18 cellular contexts compared by ENCODE assay signal in genomic region chr3:172537521-172538158, GRCh38. TPM values are rescaled to one million over a fixed set of nuclear protein-coding genes. Genes with fewer than 3 reads are reported as not detected.
DNase-seq lines count a peak whose midpoint lies in the region; ATAC-seq and TF ChIP-seq lines count a peak whose summit lies in the region.
"Had no signal": no experiment of that assay in that cellular context is flagged by ENCODE, and none has a peak within 500 bp of the region (broad histone marks: within the 10 kb centered on the region; RNA-seq: fewer than 3 reads in every experiment).

No MANE protein-coding gene starts in this region.

- H3K27ac ChIP-seq in C4-2B = peak overlapping the region; percentile 88
- no peak overlapping the region for H3K27ac ChIP-seq in GM23338 (ENCODE audit: low read depth)
- H3K27ac ChIP-seq: gastrocnemius medialis had no signal

- no peaks in the 10 kb centered on the region; the same call in 1 of the 2 replicates for H3K9me2 ChIP-seq in GM23338 (ENCODE audit: insufficient read depth)

- no peak overlapping the region for H3K4me2 ChIP-seq in GM23338

- DNase-seq in GM23338 (ENCODE audit: low spot score) = no peak
- no peak for DNase-seq in activated naive CD8-positive, alpha-beta T cell treated with anti-CD3 and anti-CD28 coated beads for 36 hours
- DNase-seq in naive B cell = no peak
- no peak for DNase-seq in pons (ENCODE audit: low spot score)
- DNase-seq in NCI-H748 treated with DMSO at 0.1 percent for 48 hours (lab: John Stamatoyannopoulos, UW) = no peak
- no peak for DNase-seq in NCI-H2029 treated with DMSO at 0.1 percent for 48 hours (lab: John Stamatoyannopoulos, UW)
- no peak for DNase-seq in iPS-NIHi7 (ENCODE audit: extremely low spot score)
- DNase-seq: DMS79, endodermal cell, gastrocnemius medialis, HCEC 1CT, mesendoderm, NCI-H1417 treated with DMSO at 0.1 percent for 48 hours, substantia nigra had no signal

- ATAC-seq in GM23338 (no peak), naive B cell (ENCODE audit: low read depth in 2 of 2) (no peak)
- ATAC-seq: gastrocnemius medialis, SK-N-SH treated with all-trans-retinoic acid at 6 μM for 48 hours had no signal

- H3K4me3 ChIP-seq in GM23338 = no peak overlapping the region
- H3K4me3 ChIP-seq: gastrocnemius medialis had no signal

- H3K4me1 Mint-ChIP-seq in GM23338 (peaks cover 12% of the 10 kb centered on the region; the same call in 2 of the 3 replicates), naive B cell (peaks cover 13 to 18% (median 15%) of the 10 kb centered on the region in 3 donors)
- H3K4me1 Mint-ChIP-seq in activated naive CD8-positive, alpha-beta T cell treated with anti-CD3 and anti-CD28 coated beads for 36 hours = peaks cover 31% of the 10 kb centered on the region

- H2AFZ ChIP-seq in GM23338 = peak overlapping the region; percentile 10; the same call in 1 of the 2 replicates

- no peaks in the 10 kb centered on the region for H4K20me1 ChIP-seq in GM23338 (replicated peaks; ENCODE audit: insufficient read depth)

- no peaks in the 10 kb centered on the region for H3F3A ChIP-seq in GM23338 (replicated peaks; ENCODE audit: low read depth)

- H3K36me3 ChIP-seq in GM23338 (ENCODE audit: insufficient read depth) = no peaks in the 10 kb centered on the region
- H3K36me3 ChIP-seq: gastrocnemius medialis had no signal

- no peaks in the 10 kb centered on the region for H3K79me2 ChIP-seq in GM23338 (replicated peaks; ENCODE audit: insufficient read depth)

- no peaks in the 10 kb centered on the region for H3K27me3 ChIP-seq in GM23338 (ENCODE audit: insufficient read depth)
- H3K27me3 ChIP-seq: gastrocnemius medialis had no signal

- H3K4me3 Mint-ChIP-seq in GM23338 (no peak overlapping the region), naive B cell (no peak overlapping the region)
- H3K4me3 Mint-ChIP-seq in activated naive CD8-positive, alpha-beta T cell treated with anti-CD3 and anti-CD28 coated beads for 36 hours = no peak overlapping the region
- H3K4me3 Mint-ChIP-seq: endodermal cell, WTC11 had no signal

- H3K27me3 Mint-ChIP-seq in GM23338 (ENCODE audit: insufficient read depth, low read depth, poor library complexity) (peaks cover 4% of the 10 kb centered on the region), naive B cell (no peaks in the 10 kb centered on the region)
- no peaks in the 10 kb centered on the region for H3K27me3 Mint-ChIP-seq in activated naive CD8-positive, alpha-beta T cell treated with anti-CD3 and anti-CD28 coated beads for 36 hours

- no peaks in the 10 kb centered on the region for H3K9me3 Mint-ChIP-seq in GM23338
- peaks cover 6% of the 10 kb centered on the region for H3K9me3 Mint-ChIP-seq in activated naive CD8-positive, alpha-beta T cell treated with anti-CD3 and anti-CD28 coated beads for 36 hours
- H3K9me3 Mint-ChIP-seq in naive B cell = no peaks in the 10 kb centered on the region

- peaks cover 3% of the 10 kb centered on the region; the same call in 1 of the 2 replicates for H3K4me1 ChIP-seq in GM23338 (ENCODE audit: insufficient read depth)

- H3K27ac Mint-ChIP-seq in GM23338 = no peak overlapping the region
- peak overlapping the region; percentile 20 for H3K27ac Mint-ChIP-seq in activated naive CD8-positive, alpha-beta T cell treated with anti-CD3 and anti-CD28 coated beads for 36 hours
- peak overlapping the region in 4 of 6 donors; percentile 9 to 87 (median 30) for H3K27ac Mint-ChIP-seq in naive B cell
- H3K27ac Mint-ChIP-seq: endodermal cell, WTC11 had no signal

- H3K36me3 Mint-ChIP-seq in GM23338 (ENCODE audit: low read depth) (no peaks in the 10 kb centered on the region), naive B cell (no peaks in the 10 kb centered on the region)
- peaks cover 9% of the 10 kb centered on the region for H3K36me3 Mint-ChIP-seq in activated naive CD8-positive, alpha-beta T cell treated with anti-CD3 and anti-CD28 coated beads for 36 hours
- H3K36me3 Mint-ChIP-seq: WTC11 had no signal

- no peak for TF ChIP-seq CTCF in C4-2B (conservative IDR thresholded peaks at IDR 0.05)
- TF ChIP-seq CTCF in GM23338 (conservative IDR thresholded peaks at IDR 0.05; ENCODE audit: low read depth in 2 of 2) = no peak

TF ChIP-seq in GM23338, 12 proteins besides CTCF, POLR2A, EP300 and RAD21:
- no peak for TF ChIP-seq STAT1 (IDR thresholded peaks at IDR 0.05; ENCODE audit: unreplicated experiment)
- TF ChIP-seq ETS1 (IDR thresholded peaks at IDR 0.05) = no peak

RNA-seq across cellular contexts. Expression of gene TNFSF10, which starts 14.4 kb away (rescaled TPM):
- total RNA-seq in GM23338 (2014; rRNA removed; shearing (Covaris generic)) = not detected in 2 replicates
- 0.21 and 0.27 TPM in 2 replicates for polyA plus RNA-seq in GM23338 (2016; fragmentation: Nextera tagmentation; extraction: Ambion mirVana)
- total RNA-seq in activated naive CD8-positive, alpha-beta T cell treated with anti-CD3 and anti-CD28 coated beads for 36 hours = 10 to 100 TPM; 52.4 to 55.2 TPM
- 10 to 100 TPM; 26.6 to 67.1 (median 39.4) TPM for polyA plus RNA-seq in naive B cell (ENCODE audit: low read depth in 6 of 6)
- polyA plus RNA-seq: BJ had no signal

Comparison
In these comparisons a context has a peak if more than half of its experiments do, and no peak if none do; other contexts are left out.
1. RNA of gene TNFSF10, which starts 14.4 kb away (total RNA-seq): 52.4 to 55.2 TPM in activated naive CD8-positive, alpha-beta T cell treated with anti-CD3 and anti-CD28 coated beads for 36 hours; not detected in GM23338; every median in the first group is over 10 times any median in the second.